ENCODE assay signal across 8 cellular contexts in genomic region chr22:30485362-30485988, GRCh38. TPM values are rescaled to one million over a fixed set of nuclear protein-coding genes. Genes with fewer than 3 reads are reported as not detected.
DNase-seq lines count a peak whose midpoint lies in the region; ATAC-seq and TF ChIP-seq lines count a peak whose summit lies in the region.

No MANE protein-coding gene starts in this region.

- H3K9me2 ChIP-seq in GM23338 (ENCODE audit: insufficient read depth) (no peaks in the 10 kb centered on the region), PC-9 (ENCODE audit: insufficient read depth) (no peaks in the 10 kb centered on the region)

- no peaks in the 10 kb centered on the region for H3K79me1 ChIP-seq in neuronal stem cell (ENCODE audit: low read depth, low read length)

- POLR2A ChIA-PET in PC-9 (lab: Charles Lee; ENCODE audit: unreplicated experiment), result no interaction called here

- TF ChIP-seq CTCF in GM23338 (conservative IDR thresholded peaks at IDR 0.05; ENCODE audit: low read depth in 2 of 2), result peak; percentile 86 to 98
- TF ChIP-seq CTCF in PC-9 (conservative IDR thresholded peaks at IDR 0.05), result peak; percentile 99
- TF ChIP-seq CTCF in fibroblast of pulmonary artery (IDR thresholded peaks at IDR 0.05; ENCODE audit: low read length, missing control alignments), result peak; percentile 85
- peak in 6 of 7 experiments; percentile 16 to 96 (median 88) for TF ChIP-seq CTCF in stomach (IDR thresholded peaks at IDR 0.05)

- H3K23ac ChIP-seq in neuronal stem cell (ENCODE audit: low read depth, low read length, poor library complexity), result no peak overlapping the region

- H3K4me2 ChIP-seq in GM23338, result no peak overlapping the region
- no peak overlapping the region for H3K4me2 ChIP-seq in PC-9
- no peak overlapping the region for H3K4me2 ChIP-seq in neuronal stem cell (ENCODE audit: insufficient read depth, low read length, poor library complexity, severe bottlenecking)

- H3K4me3 Mint-ChIP-seq in GM23338, result no peak overlapping the region
- no peak overlapping the region for H3K4me3 Mint-ChIP-seq in activated T-cell treated with anti-CD3 and anti-CD28 coated beads, Interleukin-2, amount 50 U/mL, for 72 hours

- H4K91ac ChIP-seq in neuronal stem cell (ENCODE audit: low read depth, low read length, poor library complexity), result no peak overlapping the region

- DNase-seq in C1 segment of cervical spinal cord (lab: John Stamatoyannopoulos, UW) (peak in 13 of 14 donors; percentile 2 to 69 (median 23)), GM23338 (ENCODE audit: low spot score) (peak; percentile 79), PC-9 (peak; percentile 49 to 69), fibroblast of pulmonary artery (ENCODE audit: low read depth) (peak; percentile 64), neuronal stem cell (ENCODE audit: low spot score) (peak; percentile 53), stomach (peak; percentile 74)
- peak; percentile 80 to 84 for DNase-seq in activated T-cell treated with anti-CD3 and anti-CD28 coated beads, Interleukin-2, amount 50 U/mL, for 72 hours

- no TSS peak for BruUV-seq in PC-9 (replicated peaks; lab: Mats Ljungman, UMichigan)

- peak overlapping the region; percentile 61 for H3K18ac ChIP-seq in neuronal stem cell (ENCODE audit: low read length)

- H3K14ac ChIP-seq in neuronal stem cell (ENCODE audit: low read length), result no peak overlapping the region

- no CpG with 5 or more reads among the region's 18 CpGs for WGBS in neuronal stem cell (ENCODE audit: extremely low coverage in 2 of 2, insufficient read length in 2 of 2, insufficient replicate concordance in 1 of 2), 2 donors
- 22 to 35% (median 27%) methylated on average over 17 to 18 of the region's 18 CpGs for WGBS in stomach, 5 donors

- H3K27ac ChIP-seq in GM23338 (ENCODE audit: low read depth) (no peak overlapping the region), PC-9 (no peak overlapping the region), neuronal stem cell (replicated peaks; ENCODE audit: low read length) (no peak overlapping the region), stomach (no peak overlapping the region)

- CTCF ChIA-PET in PC-9 (lab: Charles Lee), result interaction anchor here (1.2 kb wide), 1 partner anchor 39 kb away, joined by 5 read pairs; no protein-coding TSS in a partner anchor

- H4K8ac ChIP-seq in neuronal stem cell (ENCODE audit: low read depth, low read length), result no peak overlapping the region

- peak overlapping the region; percentile 33 for H2AK5ac ChIP-seq in neuronal stem cell (ENCODE audit: low read depth, low read length)

- no peak overlapping the region for H2BK15ac ChIP-seq in neuronal stem cell (ENCODE audit: low read length)

- H2BK120ac ChIP-seq in neuronal stem cell (ENCODE audit: low read depth, low read length), result no peak overlapping the region

- H3K79me2 ChIP-seq in GM23338 (replicated peaks; ENCODE audit: insufficient read depth) (no peaks in the 10 kb centered on the region), PC-9 (ENCODE audit: low read depth) (no peaks in the 10 kb centered on the region)

- intact Hi-C loops in PC-9 (cut with micrococcal nuclease; ENCODE audit: unreplicated experiment) (loop anchor here (1.0 to 2.0 kb wide), 5 partner anchors 41 to 229 kb away; partner anchors contain the start of gene CASTOR1), stomach (cut with DNase I; ENCODE audit: low total_unique reads) (loop anchor here (5.0 kb wide), 2 partner anchors 93 to 213 kb away; no protein-coding TSS in a partner anchor)

- ATAC-seq in GM23338, result peak; percentile 99
- ATAC-seq in activated T-cell treated with anti-CD3 and anti-CD28 coated beads, Interleukin-2, amount 50 U/mL, for 72 hours (replicated peaks in 1 of 2), result peak; percentile 99
- ATAC-seq in HG03196 (IDR thresholded peaks at IDR 0.05; ENCODE audit: unreplicated experiment), result no peak

- H3K4me1 ChIP-seq in GM23338 (ENCODE audit: insufficient read depth), result no peaks in the 10 kb centered on the region
- no peaks in the 10 kb centered on the region for H3K4me1 ChIP-seq in PC-9 (replicated peaks; ENCODE audit: insufficient read depth)
- no peaks in the 10 kb centered on the region for H3K4me1 ChIP-seq in neuronal stem cell (ENCODE audit: control insufficient read depth in 2 of 2, insufficient read depth in 1 of 2, low read depth in 1 of 2, low read length in 2 of 2)
- H3K4me1 ChIP-seq in stomach, result peaks cover 0 to 20% (median 12%) of the 10 kb centered on the region in 4 donors

- H3K36me3 ChIP-seq in GM23338 (ENCODE audit: insufficient read depth), result no peaks in the 10 kb centered on the region
- no peaks in the 10 kb centered on the region for H3K36me3 ChIP-seq in PC-9 (ENCODE audit: low read depth)
- H3K36me3 ChIP-seq in neuronal stem cell (replicated peaks in 1 of 2; ENCODE audit: control insufficient read depth in 2 of 2, insufficient read depth in 2 of 2, low read length in 2 of 2), result no peaks in the 10 kb centered on the region
- no peaks in the 10 kb centered on the region for H3K36me3 ChIP-seq in stomach

- no peak for TF ChIP-seq EP300 in stomach (IDR thresholded peaks at IDR 0.05)

- H2AFZ ChIP-seq in GM23338 (0 out of 2 replicates have a peak overlapping the region, but pooled peaks have one; percentile 84), PC-9 (no peak overlapping the region), neuronal stem cell (ENCODE audit: low read length) (peak overlapping the region; percentile 5)

- H3K4me3 ChIP-seq in GM23338 (no peak overlapping the region), PC-9 (no peak overlapping the region), fibroblast of pulmonary artery (replicated peaks; ENCODE audit: low read depth, low read length) (no peak overlapping the region), neuronal stem cell (ENCODE audit: low read length in 2 of 2) (no peak overlapping the region), stomach (no peak overlapping the region)

- H2BK5ac ChIP-seq in neuronal stem cell (ENCODE audit: low read length), result no peak overlapping the region

- H3K9me3 ChIP-seq in PC-9 (ENCODE audit: insufficient read depth, low read depth) (no peaks in the 10 kb centered on the region), neuronal stem cell (replicated peaks in 1 of 2; ENCODE audit: control insufficient read depth in 2 of 2, insufficient read depth in 1 of 2, low read depth in 1 of 2, low read length in 2 of 2) (no peaks in the 10 kb centered on the region), stomach (no peaks in the 10 kb centered on the region)

- H3K27me3 ChIP-seq in GM23338 (ENCODE audit: insufficient read depth), result no peaks in the 10 kb centered on the region
- no peaks in the 10 kb centered on the region for H3K27me3 ChIP-seq in PC-9 (ENCODE audit: insufficient read depth, low read depth)
- H3K27me3 ChIP-seq in neuronal stem cell (ENCODE audit: control insufficient read depth in 3 of 3, insufficient read depth in 3 of 3, low read depth in 1 of 3, low read length in 3 of 3), result peaks cover 0 to 8% (median 0%) of the 10 kb centered on the region in 3 experiments
- peaks cover 0 to 7% (median 0%) of the 10 kb centered on the region in 3 donors for H3K27me3 ChIP-seq in stomach

- H3F3A ChIP-seq in GM23338 (replicated peaks; ENCODE audit: low read depth) (no peaks in the 10 kb centered on the region), PC-9 (ENCODE audit: insufficient read depth, low read depth) (no peaks in the 10 kb centered on the region)

- H3K27me3 Mint-ChIP-seq in GM23338 (ENCODE audit: insufficient read depth, low read depth, poor library complexity), result peaks cover 6% of the 10 kb centered on the region
- no peaks in the 10 kb centered on the region for H3K27me3 Mint-ChIP-seq in activated T-cell treated with anti-CD3 and anti-CD28 coated beads, Interleukin-2, amount 50 U/mL, for 72 hours (ENCODE audit: low read depth)

- H3K9ac ChIP-seq in neuronal stem cell (ENCODE audit: low read depth, low read length, poor library complexity), result peak overlapping the region; percentile 37

- no peak for TF ChIP-seq POLR2A in stomach (IDR thresholded peaks at IDR 0.05)

- peak overlapping the region; percentile 8 for H2BK12ac ChIP-seq in neuronal stem cell (ENCODE audit: low read length)

- peaks cover 3% of the 10 kb centered on the region; the same call in 2 of the 3 replicates for H3K4me1 Mint-ChIP-seq in GM23338
- no peaks in the 10 kb centered on the region for H3K4me1 Mint-ChIP-seq in activated T-cell treated with anti-CD3 and anti-CD28 coated beads, Interleukin-2, amount 50 U/mL, for 72 hours (ENCODE audit: low read depth)

- no peak overlapping the region for H3K4ac ChIP-seq in neuronal stem cell (ENCODE audit: low read length)

- no peaks in the 10 kb centered on the region for H3K9me3 Mint-ChIP-seq in GM23338
- no peaks in the 10 kb centered on the region for H3K9me3 Mint-ChIP-seq in activated T-cell treated with anti-CD3 and anti-CD28 coated beads, Interleukin-2, amount 50 U/mL, for 72 hours

- H3K36me3 Mint-ChIP-seq in GM23338 (ENCODE audit: low read depth), result no peaks in the 10 kb centered on the region
- no peaks in the 10 kb centered on the region for H3K36me3 Mint-ChIP-seq in activated T-cell treated with anti-CD3 and anti-CD28 coated beads, Interleukin-2, amount 50 U/mL, for 72 hours (ENCODE audit: insufficient read depth in 2 of 2)

- H3K27ac Mint-ChIP-seq in GM23338, result no peak overlapping the region
- H3K27ac Mint-ChIP-seq in activated T-cell treated with anti-CD3 and anti-CD28 coated beads, Interleukin-2, amount 50 U/mL, for 72 hours, result no peak overlapping the region

- H4K20me1 ChIP-seq in GM23338 (replicated peaks; ENCODE audit: insufficient read depth) (no peaks in the 10 kb centered on the region), PC-9 (ENCODE audit: insufficient read depth) (no peaks in the 10 kb centered on the region)

RNA-seq across cellular contexts. Expression of gene SEC14L3, which starts 13.7 kb away (rescaled TPM):
- not detected in 2 replicates for total RNA-seq in GM23338 (2014; rRNA removed; shearing (Covaris generic))
- polyA plus RNA-seq in GM23338 (2016; fragmentation: Nextera tagmentation; extraction: Ambion mirVana) (not detected in 2 replicates), stomach (not detected)
- total RNA-seq in PC-9 (2021) (not detected in 2 replicates), stomach (not detected)
- total RNA-seq in activated T-cell treated with anti-CD3 and anti-CD28 coated beads, Interleukin-2, amount 50 U/mL, for 72 hours, result not detected
- not detected for polyA plus RNA-seq in neuronal stem cell (2013, experiment 1 of 2)
- not detected for polyA plus RNA-seq in neuronal stem cell (2013, experiment 2 of 2)

RNA-seq across cellular contexts. Expression of gene SEC14L4, which starts 20.0 kb away (rescaled TPM):
- total RNA-seq in GM23338 (2014; rRNA removed; shearing (Covaris generic)), result 2.5 and 5.2 TPM in 2 replicates
- polyA plus RNA-seq in GM23338 (2016; fragmentation: Nextera tagmentation; extraction: Ambion mirVana), result 1.7 and 1.9 TPM in 2 replicates
- 4.0 and 5.6 TPM in 2 replicates for total RNA-seq in PC-9 (2021)
- total RNA-seq in activated T-cell treated with anti-CD3 and anti-CD28 coated beads, Interleukin-2, amount 50 U/mL, for 72 hours, result not detected
- polyA plus RNA-seq in neuronal stem cell (2013, experiment 1 of 2), result 0.46 TPM
- polyA plus RNA-seq in neuronal stem cell (2013, experiment 2 of 2), result 0.25 TPM
- 1 to 10 TPM in 1 of 5 donors, not detected in 4; 4.5 TPM for total RNA-seq in stomach
- polyA plus RNA-seq in stomach, result under 1 TPM in 2 of 3 donors, not detected in 1; 0.13 to 0.37 TPM

RNA-seq across cellular contexts. Expression of gene MTFP1, which starts 59.9 kb away (rescaled TPM):
- total RNA-seq in GM23338 (2014; rRNA removed; shearing (Covaris generic)), result 54.6 and 68.6 TPM in 2 replicates
- 62.5 and 64.1 TPM in 2 replicates for polyA plus RNA-seq in GM23338 (2016; fragmentation: Nextera tagmentation; extraction: Ambion mirVana)
- 18.5 and 21.9 TPM in 2 replicates for total RNA-seq in PC-9 (2021)
- 10 to 100 TPM; 50.6 to 61.1 TPM for total RNA-seq in activated T-cell treated with anti-CD3 and anti-CD28 coated beads, Interleukin-2, amount 50 U/mL, for 72 hours
- 14.0 TPM for polyA plus RNA-seq in neuronal stem cell (2013, experiment 1 of 2)
- polyA plus RNA-seq in neuronal stem cell (2013, experiment 2 of 2), result 14.3 TPM
- total RNA-seq in stomach, result 10 to 100 TPM in 2 of 5 donors, 1 to 10 TPM in 2, not detected in 1; 1.8 to 14.8 (median 10.2) TPM
- polyA plus RNA-seq in stomach, result 10 to 100 TPM; 15.3 to 45.0 (median 27.4) TPM

Comparison
In these comparisons a context has a peak if more than half of its experiments do, and no peak if none do; other contexts are left out.
1. DNase-seq: peak in every context shown above with its lines; median percentile 82 in activated T-cell treated with anti-CD3 and anti-CD28 coated beads, Interleukin-2, amount 50 U/mL, for 72 hours; 79 in GM23338; 74 in stomach; 64 in fibroblast of pulmonary artery; 59 in PC-9; 53 in neuronal stem cell; 23 in C1 segment of cervical spinal cord.